Comparison of ENCODE assay signal across 9 cellular contexts in genomic region chr6:106087548-106088325, GRCh38. TPM values are rescaled to one million over a fixed set of nuclear protein-coding genes. Genes with fewer than 3 reads are reported as not detected.
DNase-seq lines count a peak whose midpoint lies in the region; ATAC-seq and TF ChIP-seq lines count a peak whose summit lies in the region.
"Had no signal": no experiment of that assay in that cellular context is flagged by ENCODE, and none has a peak within 500 bp of the region (broad histone marks: within the 10 kb centered on the region; RNA-seq: fewer than 3 reads in every experiment).

No MANE protein-coding gene starts in this region.

- WGBS in SK-N-SH (ENCODE audit: low lambda C conversion rate), result 32% methylated on average over 13 of the region's 13 CpGs

- no peak; a peak in 1 of 4 replicates for TF ChIP-seq EP300 in SK-N-SH (IDR thresholded peaks at IDR 0.05; ENCODE audit: borderline replicate concordance in 1 of 2, low read depth in 1 of 2, low read length in 1 of 2)

- H3K27ac ChIP-seq in SK-N-SH (ENCODE audit: low read depth in 2 of 2, low read length in 1 of 2), result peak overlapping the region; percentile 69 to 71; a peak in 3 of 4 replicates
- H3K27ac ChIP-seq: SK-N-MC had no signal

- H3K9me3 Mint-ChIP-seq in progenitor cell of endocrine pancreas (ENCODE audit: low read depth), result no peaks in the 10 kb centered on the region

- H3K4me3 Mint-ChIP-seq in progenitor cell of endocrine pancreas (ENCODE audit: low read depth), result peak overlapping the region; percentile 82

- no peak for TF ChIP-seq RAD21 in SK-N-SH (IDR thresholded peaks at IDR 0.05; ENCODE audit: low read length)

- H3K36me3 Mint-ChIP-seq in progenitor cell of endocrine pancreas (ENCODE audit: insufficient read depth), result no peaks in the 10 kb centered on the region

- H4K20me1 ChIP-seq in SK-N-SH (ENCODE audit: insufficient read depth), result no peaks in the 10 kb centered on the region

- DNase-seq in SK-N-SH, result no peak
- peak; percentile 76 for DNase-seq in fibroblast of pulmonary artery (ENCODE audit: low read depth)
- no peak for DNase-seq in progenitor cell of endocrine pancreas (ENCODE audit: low spot score, unreplicated experiment)
- DNase-seq in central memory CD4-positive, alpha-beta T cell, result no peak
- DNase-seq in hepatic stellate cell (ENCODE audit: low spot score), result no peak
- DNase-seq in NCI-H510A treated with DMSO at 0.1 percent for 48 hours (lab: John Stamatoyannopoulos, UW), result no peak

- TF ChIP-seq CTCF in SK-N-SH (IDR thresholded peaks at IDR 0.05), result no peak
- TF ChIP-seq CTCF in fibroblast of pulmonary artery (IDR thresholded peaks at IDR 0.05; ENCODE audit: low read length, missing control alignments), result no peak
- TF ChIP-seq CTCF in progenitor cell of endocrine pancreas (IDR thresholded peaks at IDR 0.05; ENCODE audit: unreplicated experiment), result no peak

- POLR2A ChIA-PET in SK-N-SH (lab: Yijun Ruan, JAX), result no interaction called here

- H3K27me3 Mint-ChIP-seq in progenitor cell of endocrine pancreas, result peaks cover 16% of the 10 kb centered on the region

- peaks cover 40% of the 10 kb centered on the region for H3F3A ChIP-seq in SK-N-SH (replicated peaks; ENCODE audit: insufficient read depth)

- no peak for ATAC-seq in HG03135 (IDR thresholded peaks at IDR 0.05; ENCODE audit: unreplicated experiment)

- H3K27ac Mint-ChIP-seq in progenitor cell of endocrine pancreas, result peak overlapping the region; percentile 18

- H3K4me1 Mint-ChIP-seq in progenitor cell of endocrine pancreas (ENCODE audit: low read depth), result peaks cover 37% of the 10 kb centered on the region

- H3K9me3 ChIP-seq in SK-N-SH, result no peaks in the 10 kb centered on the region

- CTCF ChIA-PET in SK-N-SH (lab: Yijun Ruan, JAX), result interaction anchor here (1.0 kb wide), 2 partner anchors 135 to 273 kb away, joined by 3 read pairs; partner anchors contain the start of gene CRYBG1

- peaks cover 5 to 9% of the 10 kb centered on the region in 2 experiments for H3K36me3 ChIP-seq in SK-N-SH (replicated peaks in 1 of 2; ENCODE audit: control insufficient read depth in 1 of 2, insufficient read depth in 2 of 2, low read length in 1 of 2)

- peaks cover 5 to 32% of the 10 kb centered on the region in 2 experiments for H3K4me1 ChIP-seq in SK-N-SH (ENCODE audit: control insufficient read depth in 1 of 2, insufficient read depth in 2 of 2, low read depth in 1 of 2, low read length in 1 of 2)

- no peaks in the 10 kb centered on the region for H3K9me2 ChIP-seq in SK-N-SH

- peak overlapping the region; percentile 29; the same call in 1 of the 2 replicates for H2AFZ ChIP-seq in SK-N-SH (ENCODE audit: low read depth)

- peak overlapping the region; percentile 60; the same call in 1 of the 2 replicates for H3K9ac ChIP-seq in SK-N-SH

- no peaks in the 10 kb centered on the region for H3K27me3 ChIP-seq in SK-N-SH (ENCODE audit: insufficient read depth)

- H3K4me3 ChIP-seq in GM08714 (ENCODE audit: low read length), result peak overlapping the region; percentile 87
- peak overlapping the region; percentile 72 to 74; a peak in 3 of 4 replicates for H3K4me3 ChIP-seq in SK-N-SH (ENCODE audit: low read depth in 2 of 2, low read length in 1 of 2)
- H3K4me3 ChIP-seq in fibroblast of pulmonary artery (replicated peaks; ENCODE audit: low read depth, low read length), result peak overlapping the region; percentile 44
- H3K4me3 ChIP-seq: SK-N-MC had no signal

- peaks cover 46% of the 10 kb centered on the region for H3K79me2 ChIP-seq in SK-N-SH (ENCODE audit: insufficient read depth)

- peak overlapping the region; percentile 85 for H3K4me2 ChIP-seq in SK-N-SH

TF ChIP-seq in SK-N-SH, 30 proteins besides CTCF, POLR2A, EP300 and RAD21:
- TF ChIP-seq NFIC (IDR thresholded peaks at IDR 0.05; ENCODE audit: borderline replicate concordance) (peak; percentile 34; the same call in 1 of the 2 replicates), MXI1 (IDR thresholded peaks at IDR 0.05; ENCODE audit: low read depth, low read length) (no peak), ZBTB33 (IDR thresholded peaks at IDR 0.05; ENCODE audit: borderline replicate concordance, low read depth) (no peak), RCOR1 (IDR thresholded peaks at IDR 0.05; ENCODE audit: low read length) (no peak), FOSL2 (IDR thresholded peaks at IDR 0.05; ENCODE audit: borderline replicate concordance, low read depth) (peak; percentile 47; the same call in 1 of the 2 replicates), GABPA (IDR thresholded peaks at IDR 0.05; ENCODE audit: low read depth) (no peak), ELF1 (IDR thresholded peaks at IDR 0.05) (no peak), YY1 (IDR thresholded peaks at IDR 0.05; ENCODE audit: low read depth) (peak; percentile 63; the same call in 1 of the 2 replicates), FOXM1 (IDR thresholded peaks at IDR 0.05; ENCODE audit: low read depth) (no peak), TCF12 (IDR thresholded peaks at IDR 0.05) (0 out of 2 replicates have a peak, but pooled peaks have one; percentile 51), RFX5 (IDR thresholded peaks at IDR 0.05; ENCODE audit: low read length) (no peak), JUND (IDR thresholded peaks at IDR 0.05) (peak; percentile 39; the same call in 1 of the 2 replicates), EZH2phosphoT487 (IDR thresholded peaks at IDR 0.05; ENCODE audit: borderline replicate concordance, low read depth) (no peak), REST (IDR thresholded peaks at IDR 0.05; ENCODE audit: low read depth, low read length) (no peak), MAX (IDR thresholded peaks at IDR 0.05; ENCODE audit: low read depth) (no peak), USF1 (IDR thresholded peaks at IDR 0.05; ENCODE audit: borderline replicate concordance, low read depth) (no peak), SIN3A (IDR thresholded peaks at IDR 0.05; ENCODE audit: borderline replicate concordance, low read depth, low read length) (no peak), MEF2A (IDR thresholded peaks at IDR 0.05; ENCODE audit: borderline replicate concordance, low read depth) (no peak), POLR2AphosphoS5 (IDR thresholded peaks at IDR 0.05; ENCODE audit: low read depth, low read length) (no peak), GATA2 (CRISPR knock-in tag; IDR thresholded peaks at IDR 0.05) (no peak), NRF1 (IDR thresholded peaks at IDR 0.05; ENCODE audit: low read depth, low read length) (no peak), CHD2 (IDR thresholded peaks at IDR 0.05; ENCODE audit: low read length, partially characterized antibody) (no peak)
TF ChIP-seq in SK-N-SH: peak in this region for 5.

RNA-seq across cellular contexts. Expression of gene PRDM1, which starts 1.6 kb away (rescaled TPM):
- polyA plus RNA-seq in SK-N-SH (2012; rRNA removed), result 2.3 and 4.0 TPM in 2 replicates
- polyA plus RNA-seq in SK-N-SH (2012; cell fraction: cytosol; rRNA removed), result 2.6 and 3.0 TPM in 2 replicates
- 6.7 and 8.0 TPM in 2 replicates for polyA plus RNA-seq in SK-N-SH (2012; cell fraction: nucleus; rRNA removed)
- total RNA-seq in progenitor cell of endocrine pancreas, result 4.3 and 8.9 TPM in 2 replicates
